Comparison of ENCODE assay signal across 1 cellular context in genomic region chr2:150133623-150134022, GRCh38.
TF ChIP-seq lines count a peak whose summit lies in the region.

No MANE protein-coding gene starts in this region.

TF ChIP-seq in GM12878, 131 proteins besides CTCF, POLR2A, EP300 and RAD21 (continued from another document and continues in another):
- TF ChIP-seq USF1 (IDR thresholded peaks at IDR 0.05; ENCODE audit: borderline replicate concordance, extremely low read length, insufficient read depth, low read depth, low read length) (no peak), ATF3 (IDR thresholded peaks at IDR 0.05; ENCODE audit: borderline replicate concordance, extremely low read depth, low read depth, low read length) (no peak), NKRF (conservative IDR thresholded peaks at IDR 0.05) (no peak), CREM (IDR thresholded peaks at IDR 0.05; ENCODE audit: low read depth) (peak; percentile 73), IRF5 (IDR thresholded peaks at IDR 0.05; ENCODE audit: borderline replicate concordance) (no peak), ZNF274 (IDR thresholded peaks at IDR 0.05; ENCODE audit: insufficient read depth, insufficient read length) (no peak), LARP7 (IDR thresholded peaks at IDR 0.05) (no peak), FOS (IDR thresholded peaks at IDR 0.05; ENCODE audit: borderline replicate concordance, extremely low read depth, insufficient read length) (no peak), IRF4 (IDR thresholded peaks at IDR 0.05; ENCODE audit: low read depth, low read length) (peak; percentile 72; the same call in 1 of the 2 replicates), BCL3 (IDR thresholded peaks at IDR 0.05; ENCODE audit: borderline replicate concordance, insufficient read depth, low read depth, low read length, poor library complexity, severe bottlenecking) (no peak), PAX8 (IDR thresholded peaks at IDR 0.05) (no peak), NR2F1 (conservative IDR thresholded peaks at IDR 0.05) (peak; percentile 96), KAT2A (conservative IDR thresholded peaks at IDR 0.05; ENCODE audit: control insufficient read depth, low read depth, low read length) (no peak), GABPA (IDR thresholded peaks at IDR 0.05; ENCODE audit: low read depth) (peak; percentile 41; the same call in 1 of the 2 replicates), TBL1XR1 (IDR thresholded peaks at IDR 0.05; ENCODE audit: low read depth, low read length) (no peak; the same call in 1 of the 2 replicates), GATAD2B (conservative IDR thresholded peaks at IDR 0.05; ENCODE audit: low read depth) (no peak), ZNF24 (IDR thresholded peaks at IDR 0.05) (no peak), NBN (IDR thresholded peaks at IDR 0.05) (no peak), RFX5 (IDR thresholded peaks at IDR 0.05; ENCODE audit: low read depth, low read length) (no peak), CBFB (IDR thresholded peaks at IDR 0.05; ENCODE audit: low read depth) (no peak), MAX (IDR thresholded peaks at IDR 0.05; ENCODE audit: low read depth, low read length) (no peak), E4F1 (IDR thresholded peaks at IDR 0.05; ENCODE audit: borderline replicate concordance, partially characterized antibody) (no peak), SMAD1 (IDR thresholded peaks at IDR 0.05; ENCODE audit: low read depth, partially characterized antibody) (peak; percentile 40), NFYA (IDR thresholded peaks at IDR 0.05; ENCODE audit: borderline replicate concordance, low read depth, low read length) (no peak), NR2C1 (IDR thresholded peaks at IDR 0.05) (no peak), WRNIP1 (IDR thresholded peaks at IDR 0.05; ENCODE audit: borderline replicate concordance, low read depth, low read length) (no peak), SRF (IDR thresholded peaks at IDR 0.05; ENCODE audit: low read depth in 2 of 2, low read length in 2 of 2) (0 out of 4 replicates have a peak, but pooled peaks of 1 of the 2 experiments have one; percentile 33), MYB (IDR thresholded peaks at IDR 0.05; ENCODE audit: borderline replicate concordance, low read depth, low read length) (no peak), POLR2AphosphoS2 (IDR thresholded peaks at IDR 0.05; ENCODE audit: low read depth, low read length) (no peak), TCF12 (IDR thresholded peaks at IDR 0.05; ENCODE audit: low read depth, low read length) (no peak), ZBTB33 (IDR thresholded peaks at IDR 0.05) (no peak), HCFC1 (IDR thresholded peaks at IDR 0.05; ENCODE audit: low read length) (no peak), MEF2A (IDR thresholded peaks at IDR 0.05; ENCODE audit: insufficient read depth, low read depth, low read length) (no peak), ETV6 (conservative IDR thresholded peaks at IDR 0.05 in 1 of 2, IDR thresholded peaks at IDR 0.05 in 1 of 2; ENCODE audit: borderline replicate concordance in 1 of 2, low read depth in 1 of 2) (peak in 1 of 2 experiments; percentile 59; a peak in 2 of 4 replicates), ZBED1 (IDR thresholded peaks at IDR 0.05; ENCODE audit: borderline replicate concordance) (peak; percentile 46; the same call in 1 of the 2 replicates), ZSCAN29 (IDR thresholded peaks at IDR 0.05) (no peak), CUX1 (IDR thresholded peaks at IDR 0.05; ENCODE audit: insufficient replicate concordance, low read depth, low read length) (no peak), CHD4 (IDR thresholded peaks at IDR 0.05) (no peak), ASH2L (IDR thresholded peaks at IDR 0.05; ENCODE audit: borderline replicate concordance, low read depth) (no peak), PRDM15 (CRISPR knock-in tag; IDR thresholded peaks at IDR 0.05) (no peak)
